Comparison of ENCODE assay signal across 1 cellular context in genomic region chr7:149125864-149126661, GRCh38.
A peak's percentile ranks its signal among the peaks of the same experiment; 100 is the strongest.
TF ChIP-seq lines count a peak whose summit lies in the region.

ZNF425 (minus strand) TSS chr7:149126324; CDS start chr7:149126213, 111 bp downstream.

TF ChIP-seq in HepG2, 621 proteins besides CTCF, POLR2A, EP300 and RAD21 (continued from another document):
- TF ChIP-seq ATF3 (CRISPR knock-in tag; IDR thresholded peaks at IDR 0.05) (no peak), ZNF891 (CRISPR knock-in tag; IDR thresholded peaks at IDR 0.05) (peak; percentile 20; the same call in 1 of the 2 replicates), ATAD3A (CRISPR knock-in tag; IDR thresholded peaks at IDR 0.05) (no peak; the same call in 1 of the 2 replicates), YEATS4 (CRISPR knock-in tag; IDR thresholded peaks at IDR 0.05; ENCODE audit: borderline replicate concordance) (peak; percentile 91), ZNF567 (CRISPR knock-in tag; IDR thresholded peaks at IDR 0.05; ENCODE audit: borderline replicate concordance) (peak; percentile 94; the same call in 1 of the 2 replicates), FOXK1 (CRISPR knock-in tag; IDR thresholded peaks at IDR 0.05; ENCODE audit: borderline replicate concordance, low read depth) (peak; percentile 84; the same call in 1 of the 2 replicates)
TF ChIP-seq in HepG2: peak in this region for 381.
